ENCODE assay signal across 25 cellular contexts in the genomic region with DNA sequence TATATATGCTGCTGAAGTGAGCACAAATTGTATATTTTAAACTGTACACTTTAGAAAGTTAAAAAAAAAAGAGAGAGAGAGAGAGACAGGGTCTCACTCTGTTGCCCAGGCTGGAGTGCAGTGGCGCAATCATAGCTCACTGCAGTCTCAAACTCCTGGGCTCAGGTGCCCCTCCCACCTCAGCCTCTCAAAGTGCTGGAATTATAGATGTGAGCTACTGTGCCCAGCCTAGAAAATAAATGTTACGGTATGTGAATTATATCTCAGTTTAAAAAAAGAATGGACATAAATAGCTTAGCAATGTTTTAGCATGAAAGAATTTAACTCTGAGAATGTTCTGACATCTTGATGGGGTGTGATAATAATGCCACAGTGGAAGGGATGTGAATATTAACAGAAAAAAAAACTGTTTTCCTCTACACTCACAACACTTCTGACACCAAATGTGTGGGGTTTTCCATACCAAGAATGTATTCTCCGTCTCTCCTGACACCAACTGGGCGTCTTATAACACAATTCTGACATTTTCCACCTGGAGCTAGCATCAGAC.
"Had no signal": no experiment of that assay in that cellular context is flagged by ENCODE, and none has a peak within 500 bp of the region (broad histone marks: within the 10 kb centered on the region; RNA-seq: fewer than 3 reads in every experiment).

No MANE protein-coding gene starts in this region.

- H3K27ac ChIP-seq: brain microvascular endothelial cell, SJCRH30 had no signal

- DNase-seq: activated CD4-positive, alpha-beta T cell treated with anti-CD3 and anti-CD28 coated beads for 48 hours; activated CD4-positive, alpha-beta T cell treated with anti-CD3 and anti-CD28 coated beads, Interleukin-2, amount 50 U/mL, for 4 hours; activated CD4-positive, CD25-positive, alpha-beta regulatory T cell treated with anti-CD3 and anti-CD28 coated beads, Interleukin-2, amount 50 U/mL, for 72 hours; activated CD8-positive, alpha-beta memory T cell treated with anti-CD3 and anti-CD28 coated beads, Interleukin-2, amount 50 U/mL, for 48 hours; activated CD8-positive, alpha-beta T cell treated with anti-CD3 and anti-CD28 coated beads, Interleukin-2, amount 10 ng/mL, durations not matched to agents 7 days and 5 days; activated effector memory CD4-positive, alpha-beta T cell treated with anti-CD3 and anti-CD28 coated beads, Interleukin-2, amount 50 U/mL, for 16 hours; activated naive CD4-positive, alpha-beta T cell treated with Interleukin-2 at 50 U/mL for 16 hours; activated naive CD8-positive, alpha-beta T cell treated with anti-CD3 and anti-CD28 coated beads, Interleukin-2, amount 50 U/mL, for 24 hours; activated T-cell treated with anti-CD3 and anti-CD28 coated beads, Interleukin-2, amount 50 U/mL, for 24 hours; amygdala; brain microvascular endothelial cell; Kasumi-1; KBM-7; NCI-H146; NCI-H1930; NCI-H2107; NCI-H2171 treated with DMSO at 0.1 percent for 48 hours; NCI-H226; NCI-H510A; NCI-H526 treated with DMSO at 0.1 percent for 48 hours; NCI-H82; SJCRH30 had no signal

- H3K4me3 ChIP-seq: SJCRH30 had no signal

- H3K27me3 ChIP-seq: brain microvascular endothelial cell, SJCRH30 had no signal

- H3K9me3 ChIP-seq: SJCRH30 had no signal

- H3K4me1 ChIP-seq: SJCRH30 had no signal

- ATAC-seq: activated CD8-positive, alpha-beta T cell treated with anti-CD3 and anti-CD28 coated beads, Interleukin-2, amount 10 ng/mL, durations not matched to agents 7 days and 5 days; activated naive CD4-positive, alpha-beta T cell treated with anti-CD3 and anti-CD28 coated beads, Interleukin-2, amount 50 U/mL, for 72 hours; activated naive CD8-positive, alpha-beta T cell treated with anti-CD3 and anti-CD28 coated beads, Interleukin-2, amount 50 U/mL, for 24 hours; SK-N-SH treated with all-trans-retinoic acid at 6 μM for 48 hours; WTC11 had no signal

- H3K36me3 ChIP-seq: brain microvascular endothelial cell, SJCRH30 had no signal
